Comparison of ENCODE assay signal across 8 cellular contexts in genomic region chr1:155322571-155322952, GRCh38. TPM values are rescaled to one million over a fixed set of nuclear protein-coding genes. Genes with fewer than 3 reads are reported as not detected.
DNase-seq lines count a peak whose midpoint lies in the region; ATAC-seq, FAIRE-seq and TF ChIP-seq lines count a peak whose summit lies in the region.

No MANE protein-coding gene starts in this region.

- no peak for TF ChIP-seq CTCF in brain (conservative IDR thresholded peaks at IDR 0.05)

- H3K27ac ChIP-seq in substantia nigra (ENCODE audit: low read depth, low read length, poor library complexity, severe bottlenecking), result peak overlapping the region; percentile 80

- peaks cover 50% of the 10 kb centered on the region for H3K4me1 Mint-ChIP-seq in brain

- H3K36me3 Mint-ChIP-seq in brain, result peaks cover 18% of the 10 kb centered on the region

- peak overlapping the region; percentile 75 to 98 (median 91) for H3K27ac Mint-ChIP-seq in brain

- H3K27me3 Mint-ChIP-seq in brain, result peaks cover 8% of the 10 kb centered on the region

- no peak for ATAC-seq in HG03039 (IDR thresholded peaks at IDR 0.05; ENCODE audit: unreplicated experiment)
- ATAC-seq in esophagus mucosa, result no peak

- no peak for FAIRE-seq in RCC 7860 (lab: Jason Lieb, UNC)

- peak overlapping the region; percentile 90 to 97 (median 93) for H3K4me3 Mint-ChIP-seq in brain

- H3K9me3 Mint-ChIP-seq in brain, result no peaks in the 10 kb centered on the region

- DNase-seq in Daoy (ENCODE audit: low read depth) (peak; percentile 43), LHCN-M2 (ENCODE audit: low read depth) (peak; percentile 37), left kidney (ENCODE audit: low read depth, low spot score) (peak; percentile 61), substantia nigra (lab: John Stamatoyannopoulos, UW) (peak in 18 of 49 donors; percentile 29 to 82 (median 45)), RCC 7860 (ENCODE audit: low spot score) (no peak)

RNA-seq across cellular contexts. Expression of gene RUSC1, which starts 1.9 kb away (rescaled TPM):
- total RNA-seq in Daoy (2014; rRNA removed; shearing (Covaris generic)), result 17.1 and 18.6 TPM in 2 replicates
- total RNA-seq in LHCN-M2 (2014; rRNA removed), result 41.6 and 43.3 TPM in 2 replicates
- polyA plus RNA-seq in LHCN-M2 (2012), result 29.6 TPM
- 80.5 TPM for polyA plus RNA-seq in brain (ENCODE audit: insufficient read depth, low read depth, low replicate concordance)
- 40.7 TPM for total RNA-seq in esophagus mucosa

RNA-seq across cellular contexts. Expression of gene FDPS, which starts 13.9 kb away (rescaled TPM):
- 219 and 227 TPM in 2 replicates for total RNA-seq in Daoy (2014; rRNA removed; shearing (Covaris generic))
- total RNA-seq in LHCN-M2 (2014; rRNA removed), result 172 and 197 TPM in 2 replicates
- polyA plus RNA-seq in LHCN-M2 (2012), result 390 TPM
- polyA plus RNA-seq in brain (ENCODE audit: insufficient read depth, low read depth, low replicate concordance), result 292 TPM
- 401 TPM for total RNA-seq in esophagus mucosa

RNA-seq across cellular contexts. Expression of gene PKLR, which starts 21.3 kb away (rescaled TPM):
- not detected in 2 replicates for total RNA-seq in Daoy (2014; rRNA removed; shearing (Covaris generic))
- not detected in 2 replicates for total RNA-seq in LHCN-M2 (2014; rRNA removed)
- polyA plus RNA-seq in LHCN-M2 (2012), result not detected
- polyA plus RNA-seq in brain (ENCODE audit: insufficient read depth, low read depth, low replicate concordance), result 0.17 TPM
- total RNA-seq in esophagus mucosa, result 0.20 TPM

RNA-seq across cellular contexts. Expression of gene HCN3, which starts 45.3 kb away (rescaled TPM):
- 0.11 and 0.65 TPM in 2 replicates for total RNA-seq in Daoy (2014; rRNA removed; shearing (Covaris generic))
- total RNA-seq in LHCN-M2 (2014; rRNA removed) (1.8 and 2.1 TPM in 2 replicates), esophagus mucosa (1.7 TPM)
- polyA plus RNA-seq in LHCN-M2 (2012), result 2.2 TPM
- polyA plus RNA-seq in brain (ENCODE audit: insufficient read depth, low read depth, low replicate concordance), result 22.3 TPM

RNA-seq across cellular contexts. Expression of gene CLK2, which starts 49.3 kb away (rescaled TPM):
- 11.5 and 15.1 TPM in 2 replicates for total RNA-seq in Daoy (2014; rRNA removed; shearing (Covaris generic))
- 23.7 and 26.9 TPM in 2 replicates for total RNA-seq in LHCN-M2 (2014; rRNA removed)
- 14.4 TPM for polyA plus RNA-seq in LHCN-M2 (2012)
- polyA plus RNA-seq in brain (ENCODE audit: insufficient read depth, low read depth, low replicate concordance), result 29.7 TPM
- 16.9 TPM for total RNA-seq in esophagus mucosa
